ENCODE assay signal across 1 cellular context in the genomic region with DNA sequence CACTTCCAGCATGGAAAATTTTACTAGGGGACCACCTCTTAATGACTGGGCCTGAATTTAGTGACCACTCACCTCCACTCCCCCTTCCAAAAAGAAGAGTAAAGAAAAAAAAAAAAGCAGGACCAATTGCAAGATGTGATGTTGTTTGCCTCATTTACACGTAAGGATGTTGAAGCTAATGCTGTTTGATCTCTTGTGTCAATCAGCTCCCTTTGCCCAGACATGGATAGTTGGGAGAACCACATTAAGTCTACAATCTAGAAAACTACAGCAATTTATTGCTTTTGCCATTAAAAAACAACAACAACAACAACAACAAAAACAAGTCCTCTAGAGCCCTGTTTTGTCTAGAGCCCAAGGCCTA.
TF ChIP-seq lines count a peak whose summit lies in the region.

No MANE protein-coding gene starts in this region.

TF ChIP-seq in GM23338, 12 proteins besides CTCF, POLR2A, EP300 and RAD21 (continued from another document):
- TF ChIP-seq EZH2phosphoT487 (IDR thresholded peaks at IDR 0.05; ENCODE audit: unreplicated experiment) (no peak), ZNF114 (CRISPR knock-in tag; IDR thresholded peaks at IDR 0.05) (no peak), NANOG (IDR thresholded peaks at IDR 0.05; ENCODE audit: borderline replicate concordance) (no peak), POLR2AphosphoS5 (IDR thresholded peaks at IDR 0.05; ENCODE audit: low read depth) (no peak), EZH2 (IDR thresholded peaks at IDR 0.05; ENCODE audit: low read depth, unreplicated experiment) (no peak), STAT1 (IDR thresholded peaks at IDR 0.05; ENCODE audit: unreplicated experiment) (no peak), CREB1 (CRISPR knock-in tag; IDR thresholded peaks at IDR 0.05; ENCODE audit: low read depth) (no peak), ETS1 (IDR thresholded peaks at IDR 0.05) (no peak), JUNB (IDR thresholded peaks at IDR 0.05; ENCODE audit: unreplicated experiment) (no peak)
- TF ChIP-seq, protein P1, sequence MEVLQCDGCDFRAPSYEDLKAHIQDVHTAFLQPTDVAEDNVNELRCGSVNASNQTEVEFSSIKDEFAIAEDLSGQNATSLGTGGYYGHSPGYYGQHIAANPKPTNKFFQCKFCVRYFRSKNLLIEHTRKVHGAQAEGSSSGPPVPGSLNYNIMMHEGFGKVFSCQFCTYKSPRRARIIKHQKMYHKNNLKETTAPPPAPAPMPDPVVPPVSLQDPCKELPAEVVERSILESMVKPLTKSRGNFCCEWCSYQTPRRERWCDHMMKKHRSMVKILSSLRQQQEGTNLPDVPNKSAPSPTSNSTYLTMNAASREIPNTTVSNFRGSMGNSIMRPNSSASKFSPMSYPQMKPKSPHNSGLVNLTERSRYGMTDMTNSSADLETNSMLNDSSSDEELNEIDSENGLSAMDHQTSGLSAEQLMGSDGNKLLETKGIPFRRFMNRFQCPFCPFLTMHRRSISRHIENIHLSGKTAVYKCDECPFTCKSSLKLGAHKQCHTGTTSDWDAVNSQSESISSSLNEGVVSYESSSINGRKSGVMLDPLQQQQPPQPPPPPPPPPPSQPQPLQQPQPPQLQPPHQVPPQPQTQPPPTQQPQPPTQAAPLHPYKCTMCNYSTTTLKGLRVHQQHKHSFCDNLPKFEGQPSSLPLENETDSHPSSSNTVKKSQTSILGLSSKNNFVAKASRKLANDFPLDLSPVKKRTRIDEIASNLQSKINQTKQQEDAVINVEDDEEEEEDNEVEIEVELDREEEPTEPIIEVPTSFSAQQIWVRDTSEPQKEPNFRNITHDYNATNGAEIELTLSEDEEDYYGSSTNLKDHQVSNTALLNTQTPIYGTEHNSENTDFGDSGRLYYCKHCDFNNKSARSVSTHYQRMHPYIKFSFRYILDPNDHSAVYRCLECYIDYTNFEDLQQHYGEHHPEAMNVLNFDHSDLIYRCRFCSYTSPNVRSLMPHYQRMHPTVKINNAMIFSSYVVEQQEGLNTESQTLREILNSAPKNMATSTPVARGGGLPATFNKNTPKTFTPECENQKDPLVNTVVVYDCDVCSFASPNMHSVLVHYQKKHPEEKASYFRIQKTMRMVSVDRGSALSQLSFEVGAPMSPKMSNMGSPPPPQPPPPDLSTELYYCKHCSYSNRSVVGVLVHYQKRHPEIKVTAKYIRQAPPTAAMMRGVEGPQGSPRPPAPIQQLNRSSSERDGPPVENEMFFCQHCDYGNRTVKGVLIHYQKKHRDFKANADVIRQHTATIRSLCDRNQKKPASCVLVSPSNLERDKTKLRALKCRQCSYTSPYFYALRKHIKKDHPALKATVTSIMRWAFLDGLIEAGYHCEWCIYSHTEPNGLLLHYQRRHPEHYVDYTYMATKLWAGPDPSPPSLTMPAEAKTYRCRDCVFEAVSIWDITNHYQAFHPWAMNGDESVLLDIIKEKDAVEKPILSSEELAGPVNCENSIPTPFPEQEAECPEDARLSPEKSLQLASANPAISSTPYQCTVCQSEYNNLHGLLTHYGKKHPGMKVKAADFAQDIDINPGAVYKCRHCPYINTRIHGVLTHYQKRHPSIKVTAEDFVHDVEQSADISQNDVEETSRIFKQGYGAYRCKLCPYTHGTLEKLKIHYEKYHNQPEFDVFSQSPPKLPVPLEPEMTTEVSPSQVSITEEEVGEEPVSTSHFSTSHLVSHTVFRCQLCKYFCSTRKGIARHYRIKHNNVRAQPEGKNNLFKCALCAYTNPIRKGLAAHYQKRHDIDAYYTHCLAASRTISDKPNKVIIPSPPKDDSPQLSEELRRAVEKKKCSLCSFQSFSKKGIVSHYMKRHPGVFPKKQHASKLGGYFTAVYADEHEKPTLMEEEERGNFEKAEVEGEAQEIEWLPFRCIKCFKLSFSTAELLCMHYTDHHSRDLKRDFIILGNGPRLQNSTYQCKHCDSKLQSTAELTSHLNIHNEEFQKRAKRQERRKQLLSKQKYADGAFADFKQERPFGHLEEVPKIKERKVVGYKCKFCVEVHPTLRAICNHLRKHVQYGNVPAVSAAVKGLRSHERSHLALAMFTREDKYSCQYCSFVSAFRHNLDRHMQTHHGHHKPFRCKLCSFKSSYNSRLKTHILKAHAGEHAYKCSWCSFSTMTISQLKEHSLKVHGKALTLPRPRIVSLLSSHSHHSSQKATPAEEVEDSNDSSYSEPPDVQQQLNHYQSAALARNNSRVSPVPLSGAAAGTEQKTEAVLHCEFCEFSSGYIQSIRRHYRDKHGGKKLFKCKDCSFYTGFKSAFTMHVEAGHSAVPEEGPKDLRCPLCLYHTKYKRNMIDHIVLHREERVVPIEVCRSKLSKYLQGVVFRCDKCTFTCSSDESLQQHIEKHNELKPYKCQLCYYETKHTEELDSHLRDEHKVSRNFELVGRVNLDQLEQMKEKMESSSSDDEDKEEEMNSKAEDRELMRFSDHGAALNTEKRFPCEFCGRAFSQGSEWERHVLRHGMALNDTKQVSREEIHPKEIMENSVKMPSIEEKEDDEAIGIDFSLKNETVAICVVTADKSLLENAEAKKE (CRISPR knock-in tag; IDR thresholded peaks at IDR 0.05) = no peak
